Comparison of ENCODE assay signal across 10 cellular contexts in the genomic region with DNA sequence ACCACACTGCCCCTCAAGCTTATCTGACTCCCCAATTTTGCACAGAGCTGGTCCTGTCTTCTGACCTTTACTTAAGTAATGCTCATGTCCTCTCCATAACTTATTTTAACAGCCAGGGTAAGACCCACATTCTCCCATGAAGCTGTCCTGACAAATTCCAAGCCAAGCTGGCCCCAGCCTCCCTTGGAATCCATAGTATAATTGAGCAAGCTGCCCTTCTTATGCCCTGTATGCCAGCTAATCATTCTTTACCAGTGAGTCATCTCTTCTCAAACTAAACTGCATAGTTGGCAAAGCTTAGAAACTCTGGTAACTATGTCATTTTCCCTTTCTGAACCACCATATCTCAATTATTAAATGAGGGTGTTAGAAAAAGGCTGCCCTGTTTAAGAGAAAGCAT.
DNase-seq lines count a peak whose midpoint lies in the region; ATAC-seq and TF ChIP-seq lines count a peak whose summit lies in the region.
"Had no signal": no experiment of that assay in that cellular context is flagged by ENCODE, and none has a peak within 500 bp of the region (broad histone marks: within the 10 kb centered on the region; RNA-seq: fewer than 3 reads in every experiment).

No MANE protein-coding gene starts in this region.

- H3K27me3 ChIP-seq in SK-N-SH (ENCODE audit: insufficient read depth) (no peaks in the 10 kb centered on the region), psoas muscle (ENCODE audit: insufficient read depth in 3 of 3, low read length in 2 of 3) (no peaks in the 10 kb centered on the region)

- POLR2A ChIA-PET in SK-N-SH (lab: Yijun Ruan, JAX): no interaction called here

- TF ChIP-seq CTCF in SK-N-SH (IDR thresholded peaks at IDR 0.05): no peak
- no peak for TF ChIP-seq CTCF in fibroblast of the aortic adventitia (IDR thresholded peaks at IDR 0.05; ENCODE audit: insufficient read depth, low read length)
- TF ChIP-seq CTCF in psoas muscle (IDR thresholded peaks at IDR 0.05): no peak

- intact Hi-C loops in psoas muscle (cut with DNase I): no loop called here

- TF ChIP-seq EP300 in SK-N-SH (IDR thresholded peaks at IDR 0.05; ENCODE audit: borderline replicate concordance in 1 of 2, low read depth in 1 of 2, low read length in 1 of 2): peak in 1 of 2 experiments; percentile 80; a peak in 2 of 4 replicates

- H3K9me2 ChIP-seq in SK-N-SH: no peaks in the 10 kb centered on the region

- H3K9ac ChIP-seq in SK-N-SH: peak overlapping the region; percentile 22; the same call in 1 of the 2 replicates
- H3K9ac ChIP-seq: KMS-11 had no signal

- H3K4me1 ChIP-seq in SK-N-SH (ENCODE audit: control insufficient read depth in 1 of 2, insufficient read depth in 2 of 2, low read depth in 1 of 2, low read length in 1 of 2): peaks cover 6 to 38% of the 10 kb centered on the region in 2 experiments
- peaks cover 50% of the 10 kb centered on the region for H3K4me1 ChIP-seq in psoas muscle

- CTCF ChIA-PET in SK-N-SH (lab: Yijun Ruan, JAX): no interaction called here

- ATAC-seq in psoas muscle: peak; percentile 85 to 91 (median 90)
- no peak for ATAC-seq in HG03469 (IDR thresholded peaks at IDR 0.05; ENCODE audit: unreplicated experiment)
- ATAC-seq: activated naive CD4-positive, alpha-beta T cell treated with anti-CD3 and anti-CD28 coated beads, Interleukin-2, amount 50 U/mL, for 72 hours had no signal

- H2AFZ ChIP-seq in SK-N-SH (ENCODE audit: low read depth): no peak overlapping the region

- peaks cover 70% of the 10 kb centered on the region for H3K79me2 ChIP-seq in SK-N-SH (ENCODE audit: insufficient read depth)

- H3K27ac ChIP-seq in SK-N-SH (ENCODE audit: low read depth in 2 of 2, low read length in 1 of 2) (peak overlapping the region; percentile 71 to 78; a peak in 3 of 4 replicates), psoas muscle (peak overlapping the region; percentile 73)
- H3K27ac ChIP-seq: KMS-11 had no signal

- H3K4me3 ChIP-seq in SK-N-SH (ENCODE audit: low read depth in 2 of 2, low read length in 1 of 2): no peak overlapping the region
- H3K4me3 ChIP-seq in fibroblast of the aortic adventitia (ENCODE audit: low read depth, low read length): no peak overlapping the region
- H3K4me3 ChIP-seq in psoas muscle: no peak overlapping the region

- H3F3A ChIP-seq in SK-N-SH (replicated peaks; ENCODE audit: insufficient read depth): peaks cover 31% of the 10 kb centered on the region

- H3K4me2 ChIP-seq in SK-N-SH: peak overlapping the region; percentile 56
- H3K4me2 ChIP-seq: KMS-11 had no signal

- no peaks in the 10 kb centered on the region for H3K9me3 ChIP-seq in SK-N-SH
- H3K9me3 ChIP-seq in psoas muscle: no peaks in the 10 kb centered on the region

- no peak for TF ChIP-seq RAD21 in SK-N-SH (IDR thresholded peaks at IDR 0.05; ENCODE audit: low read length)

- H4K20me1 ChIP-seq in SK-N-SH (ENCODE audit: insufficient read depth): no peaks in the 10 kb centered on the region

- DNase-seq in ELR (ENCODE audit: low read depth): peak; percentile 52
- DNase-seq in SK-N-SH: no peak
- peak; percentile 89 for DNase-seq in fibroblast of the aortic adventitia (ENCODE audit: low read depth)
- DNase-seq in psoas muscle: no peak
- no peak for DNase-seq in NCI-H187 (lab: John Stamatoyannopoulos, UW)
- no peak for DNase-seq in NCI-H774 (lab: John Stamatoyannopoulos, UW)
- no peak for DNase-seq in D341Med (ENCODE audit: low spot score)

- H3K36me3 ChIP-seq in SK-N-SH (replicated peaks in 1 of 2; ENCODE audit: control insufficient read depth in 1 of 2, insufficient read depth in 2 of 2, low read length in 1 of 2): peaks cover 3 to 13% of the 10 kb centered on the region in 2 experiments
- H3K36me3 ChIP-seq in psoas muscle (ENCODE audit: insufficient read depth in 1 of 2, low read depth in 1 of 2): no peaks in the 10 kb centered on the region

TF ChIP-seq in SK-N-SH, 30 proteins besides CTCF, POLR2A, EP300 and RAD21 (continues in another document):
- TF ChIP-seq FOXM1 (IDR thresholded peaks at IDR 0.05; ENCODE audit: low read depth) (no peak), ELF1 (IDR thresholded peaks at IDR 0.05) (no peak), MXI1 (IDR thresholded peaks at IDR 0.05; ENCODE audit: low read depth, low read length) (no peak), NRF1 (IDR thresholded peaks at IDR 0.05; ENCODE audit: low read depth, low read length) (no peak), FOXJ3 (CRISPR knock-in tag; IDR thresholded peaks at IDR 0.05) (no peak), POLR2AphosphoS5 (IDR thresholded peaks at IDR 0.05; ENCODE audit: low read depth, low read length) (peak; percentile 28; the same call in 1 of the 2 replicates), FOSL2 (IDR thresholded peaks at IDR 0.05; ENCODE audit: borderline replicate concordance, low read depth) (peak; percentile 85), TEAD4 (IDR thresholded peaks at IDR 0.05; ENCODE audit: borderline replicate concordance, insufficient read depth) (peak; percentile 92), RXRA (IDR thresholded peaks at IDR 0.05; ENCODE audit: borderline replicate concordance, low read depth) (peak; percentile 91), GATA2 (CRISPR knock-in tag; IDR thresholded peaks at IDR 0.05) (no peak), TCF12 (IDR thresholded peaks at IDR 0.05) (peak; percentile 81), SMC3 (IDR thresholded peaks at IDR 0.05; ENCODE audit: low read depth, low read length) (no peak), GABPA (IDR thresholded peaks at IDR 0.05; ENCODE audit: low read depth) (no peak), TAF1 (IDR thresholded peaks at IDR 0.05; ENCODE audit: borderline replicate concordance, low read depth, low read length) (no peak), JUND (IDR thresholded peaks at IDR 0.05) (peak; percentile 94), MEF2A (IDR thresholded peaks at IDR 0.05; ENCODE audit: borderline replicate concordance, low read depth) (peak; percentile 86)
- TF ChIP-seq, protein P1, sequence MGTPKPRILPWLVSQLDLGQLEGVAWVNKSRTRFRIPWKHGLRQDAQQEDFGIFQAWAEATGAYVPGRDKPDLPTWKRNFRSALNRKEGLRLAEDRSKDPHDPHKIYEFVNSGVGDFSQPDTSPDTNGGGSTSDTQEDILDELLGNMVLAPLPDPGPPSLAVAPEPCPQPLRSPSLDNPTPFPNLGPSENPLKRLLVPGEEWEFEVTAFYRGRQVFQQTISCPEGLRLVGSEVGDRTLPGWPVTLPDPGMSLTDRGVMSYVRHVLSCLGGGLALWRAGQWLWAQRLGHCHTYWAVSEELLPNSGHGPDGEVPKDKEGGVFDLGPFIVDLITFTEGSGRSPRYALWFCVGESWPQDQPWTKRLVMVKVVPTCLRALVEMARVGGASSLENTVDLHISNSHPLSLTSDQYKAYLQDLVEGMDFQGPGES (IDR thresholded peaks at IDR 0.05; ENCODE audit: low read depth, low read length): no peak
- TF ChIP-seq, protein P2, sequence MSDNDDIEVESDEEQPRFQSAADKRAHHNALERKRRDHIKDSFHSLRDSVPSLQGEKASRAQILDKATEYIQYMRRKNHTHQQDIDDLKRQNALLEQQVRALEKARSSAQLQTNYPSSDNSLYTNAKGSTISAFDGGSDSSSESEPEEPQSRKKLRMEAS (IDR thresholded peaks at IDR 0.05; ENCODE audit: low read depth): 0 out of 2 replicates have a peak, but pooled peaks have one; percentile 14
- TF ChIP-seq, protein P3, sequence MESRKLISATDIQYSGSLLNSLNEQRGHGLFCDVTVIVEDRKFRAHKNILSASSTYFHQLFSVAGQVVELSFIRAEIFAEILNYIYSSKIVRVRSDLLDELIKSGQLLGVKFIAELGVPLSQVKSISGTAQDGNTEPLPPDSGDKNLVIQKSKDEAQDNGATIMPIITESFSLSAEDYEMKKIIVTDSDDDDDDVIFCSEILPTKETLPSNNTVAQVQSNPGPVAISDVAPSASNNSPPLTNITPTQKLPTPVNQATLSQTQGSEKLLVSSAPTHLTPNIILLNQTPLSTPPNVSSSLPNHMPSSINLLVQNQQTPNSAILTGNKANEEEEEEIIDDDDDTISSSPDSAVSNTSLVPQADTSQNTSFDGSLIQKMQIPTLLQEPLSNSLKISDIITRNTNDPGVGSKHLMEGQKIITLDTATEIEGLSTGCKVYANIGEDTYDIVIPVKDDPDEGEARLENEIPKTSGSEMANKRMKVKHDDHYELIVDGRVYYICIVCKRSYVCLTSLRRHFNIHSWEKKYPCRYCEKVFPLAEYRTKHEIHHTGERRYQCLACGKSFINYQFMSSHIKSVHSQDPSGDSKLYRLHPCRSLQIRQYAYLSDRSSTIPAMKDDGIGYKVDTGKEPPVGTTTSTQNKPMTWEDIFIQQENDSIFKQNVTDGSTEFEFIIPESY (IDR thresholded peaks at IDR 0.05; ENCODE audit: borderline replicate concordance, low read depth): 0 out of 2 replicates have a peak, but pooled peaks have one; percentile 13
- TF ChIP-seq, protein P4, sequence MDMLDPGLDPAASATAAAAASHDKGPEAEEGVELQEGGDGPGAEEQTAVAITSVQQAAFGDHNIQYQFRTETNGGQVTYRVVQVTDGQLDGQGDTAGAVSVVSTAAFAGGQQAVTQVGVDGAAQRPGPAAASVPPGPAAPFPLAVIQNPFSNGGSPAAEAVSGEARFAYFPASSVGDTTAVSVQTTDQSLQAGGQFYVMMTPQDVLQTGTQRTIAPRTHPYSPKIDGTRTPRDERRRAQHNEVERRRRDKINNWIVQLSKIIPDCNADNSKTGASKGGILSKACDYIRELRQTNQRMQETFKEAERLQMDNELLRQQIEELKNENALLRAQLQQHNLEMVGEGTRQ (IDR thresholded peaks at IDR 0.05; ENCODE audit: borderline replicate concordance, low read depth, low read length): no peak

Comparison
In these comparisons a context has a peak if more than half of its experiments do, and no peak if none do; other contexts are left out.
1. DNase-seq: peak in ELR (single experiment) and fibroblast of the aortic adventitia (single experiment); none in SK-N-SH (single experiment), psoas muscle (0 of 2), NCI-H187 (0 of 2), NCI-H774 (single experiment) and D341Med (single experiment).